8 cellular contexts compared by ENCODE assay signal in the genomic region with DNA sequence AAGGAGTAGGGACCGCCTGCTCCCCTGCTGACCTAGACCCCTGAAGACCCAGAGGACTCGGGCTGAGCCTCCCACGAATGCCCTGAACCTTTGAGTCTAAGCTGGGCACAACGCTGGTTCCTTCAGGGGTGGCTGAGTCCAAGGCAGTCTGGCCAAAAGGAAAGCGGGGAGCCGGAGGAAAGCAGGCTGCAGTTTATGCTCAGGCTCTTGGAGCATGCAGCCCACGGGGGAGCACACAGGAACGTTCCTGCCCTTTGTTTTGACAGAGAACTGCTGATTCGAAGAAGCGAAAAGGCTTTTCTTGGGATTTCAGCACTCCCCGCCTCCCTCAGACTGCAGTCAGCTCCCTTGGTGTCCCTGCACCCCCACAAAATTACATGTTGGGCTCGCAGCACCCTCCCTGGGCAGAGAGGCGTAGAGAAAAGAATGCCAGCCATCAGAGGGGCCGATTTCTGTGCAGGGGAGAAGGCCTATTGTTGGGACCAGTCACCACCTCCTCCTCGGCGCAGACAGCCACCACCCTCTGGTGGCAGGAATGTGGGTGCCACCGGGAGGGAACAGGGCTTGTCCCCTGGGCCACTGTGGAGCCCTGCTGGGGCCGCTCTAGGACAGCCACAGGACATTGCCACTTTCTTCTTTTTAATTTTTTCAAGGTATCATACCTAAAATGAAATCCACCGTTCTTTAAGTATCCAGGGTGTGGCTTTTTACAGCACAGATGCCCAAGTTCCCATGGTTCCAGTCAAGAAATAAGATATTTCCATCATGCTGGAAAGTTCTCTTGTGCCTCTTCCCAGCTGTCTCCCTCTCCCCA.
DNase-seq lines count a peak whose midpoint lies in the region; ATAC-seq and TF ChIP-seq lines count a peak whose summit lies in the region.

No MANE protein-coding gene starts in this region.

- H3K9me2 ChIP-seq in HCT116 (ENCODE audit: insufficient read depth), result no peaks in the 10 kb centered on the region

- H3K79me2 ChIP-seq in HCT116 (ENCODE audit: insufficient read depth, low read length), result no peaks in the 10 kb centered on the region

- H3K9ac ChIP-seq in BLaER1, result no peak overlapping the region
- no peak overlapping the region for H3K9ac ChIP-seq in HCT116 (ENCODE audit: low read length)

- 0 out of 2 replicates have a peak overlapping the region, but pooled peaks have one; percentile 0 for H3K4me2 ChIP-seq in BLaER1
- peak overlapping the region; percentile 61 for H3K4me2 ChIP-seq in HCT116 (ENCODE audit: low read length)

- no peaks in the 10 kb centered on the region for H3K9me3 Mint-ChIP-seq in naive B cell

- POLR2A ChIA-PET in HCT116 (lab: Charles Lee), result no interaction called here

- peak; percentile 97 for ATAC-seq in HCT116
- peak; percentile 80 to 85 for ATAC-seq in naive B cell (ENCODE audit: low read depth in 2 of 2)

- H3K27me3 Mint-ChIP-seq in naive B cell, result no peaks in the 10 kb centered on the region

- H2AFZ ChIP-seq in HCT116 (ENCODE audit: low read depth, low read length, poor library complexity, severe bottlenecking), result no peak overlapping the region

- TF ChIP-seq RAD21 in HCT116 (IDR thresholded peaks at IDR 0.05; ENCODE audit: low read depth), result peak; percentile 100

- CTCF ChIA-PET in HCT116 (lab: Charles Lee), result interaction anchor here (1.1 to 3.0 kb wide), 6 partner anchors 8 to 155 kb away, joined by 3 to 22 read pairs (median 5); no protein-coding TSS in a partner anchor

- H3K36me3 Mint-ChIP-seq in naive B cell, result no peaks in the 10 kb centered on the region

- H3K27ac ChIP-seq in BLaER1 (0 out of 2 replicates have a peak overlapping the region, but pooled peaks have one; percentile 2), HCT116 (ENCODE audit: low read depth, low read length) (peak overlapping the region; percentile 44), suprapubic skin (peak overlapping the region; percentile 47)

- intact Hi-C loops in HCT116 (cut with micrococcal nuclease), result loop anchor here (1.0 to 5.0 kb wide), 4 partner anchors 73 to 172 kb away; no protein-coding TSS in a partner anchor

- H3K4me3 Mint-ChIP-seq in naive B cell, result no peak overlapping the region

- DNase-seq in HCT116 (ENCODE audit: low read depth, low spot score) (peak; percentile 72), NOMO-1 treated with dmso at 0.1 percent for 144 hours (lab: John Stamatoyannopoulos, UW; ENCODE audit: unreplicated experiment) (peak; percentile 9), activated T-cell treated with anti-CD3 and anti-CD28 coated beads for 48 hours (ENCODE audit: low read depth) (peak; percentile 21), fibroblast of peridontal ligament (ENCODE audit: extremely low read depth) (peak; percentile 72), naive B cell (peak; percentile 40), suprapubic skin (ENCODE audit: low spot score in 2 of 2) (peak; percentile 91 to 92)
- DNase-seq in activated CD4-positive, CD25-positive, alpha-beta regulatory T cell treated with anti-CD3 and anti-CD28 coated beads, Interleukin-2, amount 50 U/mL, for 72 hours, result no peak

- TF ChIP-seq CTCF in HCT116 (IDR thresholded peaks at IDR 0.05 in 2 of 3, conservative IDR thresholded peaks at IDR 0.05 in 1 of 3; ENCODE audit: borderline replicate concordance in 1 of 3, insufficient read depth in 1 of 3, low read depth in 2 of 3, low read length in 2 of 3) (peak; percentile 98 to 99 (median 99)), suprapubic skin (IDR thresholded peaks at IDR 0.05) (peak; percentile 90 to 98)

- H3K9me3 ChIP-seq in BLaER1 (no peaks in the 10 kb centered on the region), HCT116 (ENCODE audit: control insufficient read depth in 1 of 2, insufficient read depth in 1 of 2, low read depth in 1 of 2, low read length in 2 of 2) (no peaks in the 10 kb centered on the region), suprapubic skin (no peaks in the 10 kb centered on the region)

- peaks cover 0 to 3% (median 0%) of the 10 kb centered on the region in 3 donors for H3K4me1 Mint-ChIP-seq in naive B cell

- H4K20me1 ChIP-seq in BLaER1 (no peaks in the 10 kb centered on the region), HCT116 (ENCODE audit: insufficient read depth) (no peaks in the 10 kb centered on the region)

- H3K4me3 ChIP-seq in BLaER1 (no peak overlapping the region), HCT116 (replicated peaks in 1 of 2; ENCODE audit: low read depth in 1 of 2, low read length in 2 of 2) (no peak overlapping the region), suprapubic skin (no peak overlapping the region)

- H3K27me3 ChIP-seq in BLaER1 (no peaks in the 10 kb centered on the region), HCT116 (ENCODE audit: insufficient read depth, low read length) (no peaks in the 10 kb centered on the region), suprapubic skin (no peaks in the 10 kb centered on the region)

- no peak for TF ChIP-seq EP300 in suprapubic skin (IDR thresholded peaks at IDR 0.05)

- no peak for TF ChIP-seq POLR2A in HCT116 (IDR thresholded peaks at IDR 0.05; ENCODE audit: borderline replicate concordance, extremely low read depth, insufficient read depth, insufficient read length)
- no peak for TF ChIP-seq POLR2A in suprapubic skin (IDR thresholded peaks at IDR 0.05)

- no peak overlapping the region for H3K27ac Mint-ChIP-seq in naive B cell

- H3K4me1 ChIP-seq in BLaER1, result 0 out of 2 replicates have a peak, but pooled peaks cover 8% of the 10 kb centered on the region
- peaks cover 68 to 76% of the 10 kb centered on the region in 2 experiments for H3K4me1 ChIP-seq in HCT116 (ENCODE audit: control insufficient read depth in 1 of 2, insufficient read depth in 2 of 2, low read length in 2 of 2)
- H3K4me1 ChIP-seq in suprapubic skin, result peaks cover 23% of the 10 kb centered on the region

- BruUV-seq in HCT116 (replicated peaks; lab: Mats Ljungman, UMichigan), result no TSS peak

- RAD21 ChIA-PET in HCT116 (lab: Charles Lee; ENCODE audit: low non-redundant PET in 1 of 2, low total read pairs in 2 of 2, uncharacterized antibody in 2 of 2, unreplicated experiment in 2 of 2), result no interaction called here

- H3K36me3 ChIP-seq in BLaER1, result no peaks in the 10 kb centered on the region
- H3K36me3 ChIP-seq in HCT116 (ENCODE audit: control insufficient read depth in 1 of 2, insufficient read depth in 2 of 2, low read length in 2 of 2), result no peaks in the 10 kb centered on the region
- H3K36me3 ChIP-seq in suprapubic skin, result no peaks in the 10 kb centered on the region

- 43% methylated on average over 17 of the region's 19 CpGs for WGBS in suprapubic skin

TF ChIP-seq in HCT116, 20 proteins besides CTCF, POLR2A, EP300 and RAD21:
- TF ChIP-seq JUND (IDR thresholded peaks at IDR 0.05) (no peak), TCF7L2 (IDR thresholded peaks at IDR 0.05; ENCODE audit: borderline replicate concordance, extremely low read depth, insufficient read depth, insufficient read length) (peak; percentile 47), YY1 (IDR thresholded peaks at IDR 0.05; ENCODE audit: extremely low read depth, insufficient replicate concordance, low read depth, low read length) (peak; percentile 79), CBX3 (IDR thresholded peaks at IDR 0.05; ENCODE audit: low read depth) (peak; percentile 61; the same call in 1 of the 2 replicates)
